In genomic region chr5:167051369-167051768, GRCh38 we compare ENCODE assay signal across 1 cellular context.
TF ChIP-seq lines count a peak whose summit lies in the region.

No MANE protein-coding gene starts in this region.

TF ChIP-seq in GM23338, 12 proteins besides CTCF, POLR2A, EP300 and RAD21 (continued from another document):
- no peak for TF ChIP-seq ZNF462 (CRISPR knock-in tag; IDR thresholded peaks at IDR 0.05)
- TF ChIP-seq ZNF114 (CRISPR knock-in tag; IDR thresholded peaks at IDR 0.05), result no peak
- TF ChIP-seq JUNB (IDR thresholded peaks at IDR 0.05; ENCODE audit: unreplicated experiment), result no peak
- TF ChIP-seq REST (IDR thresholded peaks at IDR 0.05; ENCODE audit: unreplicated experiment), result no peak
- TF ChIP-seq NANOG (IDR thresholded peaks at IDR 0.05; ENCODE audit: borderline replicate concordance), result no peak
- TF ChIP-seq ETS1 (IDR thresholded peaks at IDR 0.05), result no peak
- no peak for TF ChIP-seq POLR2AphosphoS5 (IDR thresholded peaks at IDR 0.05; ENCODE audit: low read depth)
- no peak for TF ChIP-seq EZH2 (IDR thresholded peaks at IDR 0.05; ENCODE audit: low read depth, unreplicated experiment)
- no peak for TF ChIP-seq EZH2phosphoT487 (IDR thresholded peaks at IDR 0.05; ENCODE audit: unreplicated experiment)
- no peak for TF ChIP-seq ZNF331 (CRISPR knock-in tag; IDR thresholded peaks at IDR 0.05; ENCODE audit: low read depth)
